8 cellular contexts compared by ENCODE assay signal in the genomic region with DNA sequence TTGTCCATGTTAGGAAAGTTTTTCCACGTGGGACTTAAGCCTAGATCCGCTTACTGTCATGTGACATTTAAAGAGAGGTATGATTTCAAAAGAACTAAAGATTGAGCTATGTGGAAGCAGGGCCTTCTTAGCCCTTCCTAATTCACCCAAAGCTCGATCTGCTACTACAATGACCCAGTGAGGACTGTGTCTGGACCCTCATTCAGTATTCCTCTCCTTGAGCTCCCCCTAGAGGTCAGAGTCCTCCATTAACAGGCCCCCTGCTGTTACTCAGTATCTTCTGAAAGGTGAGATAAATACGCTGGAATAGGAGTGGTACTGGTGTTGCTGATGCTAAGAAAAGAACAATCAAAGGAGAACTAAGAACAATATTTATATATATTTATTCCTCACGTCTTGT.
A peak's percentile ranks its signal among the peaks of the same experiment; 100 is the strongest.
DNase-seq lines count a peak whose midpoint lies in the region; ATAC-seq and TF ChIP-seq lines count a peak whose summit lies in the region.

No MANE protein-coding gene starts in this region.

- no peak overlapping the region for H3K4me3 Mint-ChIP-seq in activated CD8-positive, alpha-beta memory T cell treated with anti-CD3 and anti-CD28 coated beads, Interleukin-2, amount 10 ng/mL, durations not matched to agents 7 days and 5 days
- peak overlapping the region in 1 of 10 donors; percentile 20 for H3K4me3 Mint-ChIP-seq in naive thymus-derived CD4-positive, alpha-beta T cell

- no peak overlapping the region for H3K4me3 ChIP-seq in epithelial cell of esophagus (ENCODE audit: low read length)
- no peak overlapping the region for H3K4me3 ChIP-seq in naive thymus-derived CD4-positive, alpha-beta T cell (ENCODE audit: low read length)

- H3K36me3 ChIP-seq in naive thymus-derived CD4-positive, alpha-beta T cell (ENCODE audit: control insufficient read depth in 2 of 3, insufficient read depth in 3 of 3, low read length in 3 of 3) = no peaks in the 10 kb centered on the region

- POLR2A ChIA-PET in naive thymus-derived CD4-positive, alpha-beta T cell (lab: Charles Lee) = interaction anchor here (1.5 kb wide), 1 partner anchor 412 kb away, joined by 3 read pairs; no protein-coding TSS in a partner anchor

- no peaks in the 10 kb centered on the region for H3K4me1 Mint-ChIP-seq in activated CD8-positive, alpha-beta memory T cell treated with anti-CD3 and anti-CD28 coated beads, Interleukin-2, amount 10 ng/mL, durations not matched to agents 7 days and 5 days
- peaks cover 0 to 28% (median 20%) of the 10 kb centered on the region in 7 donors for H3K4me1 Mint-ChIP-seq in naive thymus-derived CD4-positive, alpha-beta T cell

- no peak for ATAC-seq in activated CD8-positive, alpha-beta memory T cell treated with anti-CD3 and anti-CD28 coated beads, Interleukin-2, amount 10 ng/mL, durations not matched to agents 7 days and 5 days
- peak; percentile 90 for ATAC-seq in GM21723 (IDR thresholded peaks at IDR 0.05; ENCODE audit: unreplicated experiment)
- ATAC-seq in naive thymus-derived CD4-positive, alpha-beta T cell = peak; percentile 57

- H3K4me1 ChIP-seq in naive thymus-derived CD4-positive, alpha-beta T cell (ENCODE audit: control insufficient read depth in 2 of 2, insufficient read depth in 2 of 2, low read length in 2 of 2) = no peaks in the 10 kb centered on the region

- H3K9me3 Mint-ChIP-seq in activated CD8-positive, alpha-beta memory T cell treated with anti-CD3 and anti-CD28 coated beads, Interleukin-2, amount 10 ng/mL, durations not matched to agents 7 days and 5 days (ENCODE audit: low read depth) = no peaks in the 10 kb centered on the region
- H3K9me3 Mint-ChIP-seq in naive thymus-derived CD4-positive, alpha-beta T cell = peaks cover 0 to 2% (median 0%) of the 10 kb centered on the region in 11 donors

- no peak overlapping the region for H3K27ac Mint-ChIP-seq in activated CD8-positive, alpha-beta memory T cell treated with anti-CD3 and anti-CD28 coated beads, Interleukin-2, amount 10 ng/mL, durations not matched to agents 7 days and 5 days
- H3K27ac Mint-ChIP-seq in naive thymus-derived CD4-positive, alpha-beta T cell = peak overlapping the region in 1 of 9 donors; percentile 72

- no peaks in the 10 kb centered on the region for H3K27me3 Mint-ChIP-seq in activated CD8-positive, alpha-beta memory T cell treated with anti-CD3 and anti-CD28 coated beads, Interleukin-2, amount 10 ng/mL, durations not matched to agents 7 days and 5 days
- peaks cover 0 to 8% (median 0%) of the 10 kb centered on the region in 5 donors for H3K27me3 Mint-ChIP-seq in naive thymus-derived CD4-positive, alpha-beta T cell

- DNase-seq in activated CD8-positive, alpha-beta memory T cell treated with anti-CD3 and anti-CD28 coated beads, Interleukin-2, amount 10 ng/mL, durations not matched to agents 7 days and 5 days = peak; percentile 44
- no peak for DNase-seq in activated CD8-positive, alpha-beta memory T cell treated with anti-CD3 and anti-CD28 coated beads, Interleukin-2, amount 50 U/mL, for 48 hours
- DNase-seq in HT1080 (ENCODE audit: low read depth) (peak; percentile 53), SHP77 treated with DMSO at 0.1 percent for 48 hours (lab: John Stamatoyannopoulos, UW) (peak; percentile 36), epithelial cell of esophagus (ENCODE audit: low read depth) (peak; percentile 71), GOT3 (lab: John Stamatoyannopoulos, UW) (no peak)
- DNase-seq in naive thymus-derived CD4-positive, alpha-beta T cell = peak in 6 of 9 donors; percentile 5 to 43 (median 36)

- peak; percentile 77 for TF ChIP-seq CTCF in epithelial cell of esophagus (IDR thresholded peaks at IDR 0.05; ENCODE audit: insufficient read depth, low read depth, low read length, missing control alignments)

- intact Hi-C loops in naive thymus-derived CD4-positive, alpha-beta T cell (cut with micrococcal nuclease) = loop anchor here (1.0 to 10.0 kb wide), 8 partner anchors 184 to 794 kb away; no protein-coding TSS in a partner anchor

- no peaks in the 10 kb centered on the region for H3K27me3 ChIP-seq in naive thymus-derived CD4-positive, alpha-beta T cell (ENCODE audit: control insufficient read depth in 2 of 2, insufficient read depth in 2 of 2, low read length in 2 of 2)

- CTCF ChIA-PET in activated CD8-positive, alpha-beta memory T cell treated with anti-CD3 and anti-CD28 coated beads, Interleukin-2, amount 10 ng/mL, durations not matched to agents 7 days and 5 days (lab: Charles Lee) = no interaction called here
- CTCF ChIA-PET in naive thymus-derived CD4-positive, alpha-beta T cell (lab: Charles Lee) = interaction anchor here (0.7 to 1.1 kb wide), 3 partner anchors 531 to 1066 kb away, joined by 3 read pairs; no protein-coding TSS in a partner anchor

- H3K9me3 ChIP-seq in naive thymus-derived CD4-positive, alpha-beta T cell (ENCODE audit: control insufficient read depth in 2 of 3, low read length in 3 of 3) = no peaks in the 10 kb centered on the region

- no peaks in the 10 kb centered on the region for H3K36me3 Mint-ChIP-seq in activated CD8-positive, alpha-beta memory T cell treated with anti-CD3 and anti-CD28 coated beads, Interleukin-2, amount 10 ng/mL, durations not matched to agents 7 days and 5 days
- H3K36me3 Mint-ChIP-seq in naive thymus-derived CD4-positive, alpha-beta T cell = no peaks in the 10 kb centered on the region

- H3K27ac ChIP-seq in naive thymus-derived CD4-positive, alpha-beta T cell (ENCODE audit: low read depth, low read length) = no peak overlapping the region

Comparison
In these comparisons a context has a peak if more than half of its experiments do, and no peak if none do; other contexts are left out.
1. DNase-seq: peak in activated CD8-positive, alpha-beta memory T cell treated with anti-CD3 and anti-CD28 coated beads, Interleukin-2, amount 10 ng/mL, durations not matched to agents 7 days and 5 days (single experiment), HT1080 (single experiment), SHP77 treated with DMSO at 0.1 percent for 48 hours (single experiment), epithelial cell of esophagus (single experiment) and naive thymus-derived CD4-positive, alpha-beta T cell (6 of 9); none in activated CD8-positive, alpha-beta memory T cell treated with anti-CD3 and anti-CD28 coated beads, Interleukin-2, amount 50 U/mL, for 48 hours (single experiment) and GOT3 (single experiment).